Comparison of ENCODE assay signal across 14 cellular contexts in the genomic region with DNA sequence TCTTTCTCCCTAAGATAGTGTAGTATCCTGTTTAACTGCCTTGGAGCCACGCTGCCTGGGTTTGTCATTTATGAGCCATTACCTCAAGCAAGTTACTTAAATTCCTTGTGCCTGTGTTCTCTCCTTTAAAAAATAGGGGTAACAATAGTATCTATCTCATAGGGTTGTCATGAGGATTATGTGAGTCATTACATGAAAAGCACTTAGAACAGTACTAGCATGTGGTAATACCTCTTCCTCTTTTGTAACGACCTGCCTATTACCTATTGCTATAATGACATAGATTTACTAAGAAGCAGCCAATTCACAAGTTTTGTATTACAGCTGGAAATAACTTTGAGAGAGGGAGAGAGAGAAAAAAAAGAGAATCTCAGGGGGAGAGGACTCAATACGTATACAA.
A peak's percentile ranks its signal among the peaks of the same experiment; 100 is the strongest.
DNase-seq lines count a peak whose midpoint lies in the region; ATAC-seq and TF ChIP-seq lines count a peak whose summit lies in the region.
"Had no signal": no experiment of that assay in that cellular context is flagged by ENCODE, and none has a peak within 500 bp of the region (broad histone marks: within the 10 kb centered on the region; RNA-seq: fewer than 3 reads in every experiment).

No MANE protein-coding gene starts in this region.

- intact Hi-C loops in OCI-LY7 (cut with micrococcal nuclease; ENCODE audit: unreplicated experiment) = no loop called here
- intact Hi-C loops in left ventricle myocardium superior (cut with micrococcal nuclease) = no loop called here

- DNase-seq in GM12865 (ENCODE audit: low read depth) (peak; percentile 20), NOMO-1 treated with DMSO at 0.1 percent for 48 hours (lab: John Stamatoyannopoulos, UW; ENCODE audit: unreplicated experiment) (peak; percentile 41), OCI-LY7 (ENCODE audit: low spot score) (no peak), NCI-H524 treated with DMSO at 0.1 percent for 48 hours (lab: John Stamatoyannopoulos, UW) (no peak), left ventricle myocardium superior (no peak), DMS 273 (lab: John Stamatoyannopoulos, UW; ENCODE audit: unreplicated experiment) (no peak)
- DNase-seq: activated CD4-positive, alpha-beta T cell treated with anti-CD3 and anti-CD28 coated beads, Interleukin-2, amount 50 U/mL, for 1 hour; activated naive CD4-positive, alpha-beta T cell treated with anti-CD3 and anti-CD28 coated beads for 36 hours; colonic mucosa; DMS79; SHP77 had no signal

- BruUV-seq in OCI-LY7 (replicated peaks; lab: Mats Ljungman, UMichigan) = no TSS peak

- peak; percentile 96 for ATAC-seq in GM19455 (IDR thresholded peaks at IDR 0.05; ENCODE audit: unreplicated experiment)
- ATAC-seq in HG03060 (IDR thresholded peaks at IDR 0.05; ENCODE audit: low read depth, unreplicated experiment) = peak; percentile 100
- no peak for ATAC-seq in left ventricle myocardium superior
- ATAC-seq: gastroesophageal sphincter had no signal

- no peaks in the 10 kb centered on the region for H3K9me2 ChIP-seq in OCI-LY7 (ENCODE audit: insufficient read depth, low read length)

- no peak overlapping the region for H3K4me2 ChIP-seq in OCI-LY7 (ENCODE audit: low read length)

- H3K9me3 ChIP-seq in OCI-LY7 (ENCODE audit: low read length) = no peaks in the 10 kb centered on the region
- H3K9me3 ChIP-seq: colonic mucosa had no signal

- no peaks in the 10 kb centered on the region for H3K4me1 ChIP-seq in OCI-LY7 (ENCODE audit: insufficient read depth, low read length, poor library complexity, severe bottlenecking)
- H3K4me1 ChIP-seq: colonic mucosa, gastroesophageal sphincter had no signal

- POLR2A ChIA-PET in OCI-LY7 (lab: Charles Lee) = no interaction called here

- no peak overlapping the region for H3K4me3 ChIP-seq in GM12865 (ENCODE audit: low read depth, low read length)
- H3K4me3 ChIP-seq in OCI-LY7 (ENCODE audit: low read depth, low read length, poor library complexity, severe bottlenecking) = no peak overlapping the region
- H3K4me3 ChIP-seq: colonic mucosa, gastroesophageal sphincter had no signal

- no peaks in the 10 kb centered on the region for H4K20me1 ChIP-seq in OCI-LY7 (ENCODE audit: insufficient read depth, low read length)

- no peak overlapping the region for H3K27ac ChIP-seq in OCI-LY7 (ENCODE audit: low read depth, low read length, poor library complexity, severe bottlenecking)
- H3K27ac ChIP-seq: colonic mucosa, gastroesophageal sphincter had no signal

- no peak overlapping the region for H2AFZ ChIP-seq in OCI-LY7 (ENCODE audit: low read length)

- no peaks in the 10 kb centered on the region for H3K79me2 ChIP-seq in OCI-LY7 (ENCODE audit: insufficient read depth, low read depth, low read length)

- no peak for TF ChIP-seq CTCF in GM12865 (IDR thresholded peaks at IDR 0.05; ENCODE audit: insufficient read depth, low read depth, low read length, missing control alignments)
- TF ChIP-seq CTCF in OCI-LY7 (conservative IDR thresholded peaks at IDR 0.05; ENCODE audit: low read length) = no peak

- CTCF ChIA-PET in OCI-LY7 (lab: Charles Lee; ENCODE audit: unreplicated experiment) = no interaction called here

- no peaks in the 10 kb centered on the region for H3K36me3 ChIP-seq in OCI-LY7 (ENCODE audit: insufficient read depth, low read length)
- H3K36me3 ChIP-seq: colonic mucosa, gastroesophageal sphincter had no signal

Comparison
In these comparisons a context has a peak if more than half of its experiments do, and no peak if none do; other contexts are left out.
1. DNase-seq: peak in GM12865 (single experiment) and NOMO-1 treated with DMSO at 0.1 percent for 48 hours (single experiment); none in OCI-LY7 (single experiment), NCI-H524 treated with DMSO at 0.1 percent for 48 hours (single experiment), left ventricle myocardium superior (single experiment) and DMS 273 (single experiment).